ENCODE assay signal across 18 cellular contexts in genomic region chr3:166265153-166265552, GRCh38.
DNase-seq lines count a peak whose midpoint lies in the region; ATAC-seq, FAIRE-seq and TF ChIP-seq lines count a peak whose summit lies in the region.
"Had no signal": no experiment of that assay in that cellular context is flagged by ENCODE, and none has a peak within 500 bp of the region (broad histone marks: within the 10 kb centered on the region; RNA-seq: fewer than 3 reads in every experiment).

No MANE protein-coding gene starts in this region.

- no peaks in the 10 kb centered on the region for H3F3A ChIP-seq in PC-9 (ENCODE audit: insufficient read depth, low read depth)

- H3K4me1 ChIP-seq in PC-9 (replicated peaks; ENCODE audit: insufficient read depth), result no peaks in the 10 kb centered on the region
- H3K4me1 ChIP-seq in H1 (replicated peaks in 1 of 4; ENCODE audit: control insufficient read depth in 3 of 4, insufficient read depth in 4 of 4, low read length in 3 of 4), result no peaks in the 10 kb centered on the region
- H3K4me1 ChIP-seq: Caco-2 had no signal

- H2BK20ac ChIP-seq in H1 (ENCODE audit: low read length), result no peak overlapping the region

- H4K91ac ChIP-seq in H1 (replicated peaks; ENCODE audit: insufficient read length, low read length), result no peak overlapping the region

- H2BK5ac ChIP-seq in H1 (ENCODE audit: low read depth, low read length), result no peak overlapping the region

- CTCF ChIA-PET in PC-9 (lab: Charles Lee) (no interaction called here), H1 (lab: Charles Lee; ENCODE audit: partially characterized antibody) (interaction anchor here (1.1 kb wide), 1 partner anchor 252 kb away, joined by 3 read pairs; no protein-coding TSS in a partner anchor)

- no peak overlapping the region for H3K14ac ChIP-seq in H1 (ENCODE audit: insufficient read length)

- TF ChIP-seq EP300 in H1 (IDR thresholded peaks at IDR 0.05; ENCODE audit: borderline replicate concordance in 1 of 2, low read depth in 2 of 2, low read length in 2 of 2), result no peak

- no peak overlapping the region for H3K18ac ChIP-seq in H1 (ENCODE audit: extremely low read depth, low read length)

- no peak overlapping the region for H4K5ac ChIP-seq in H1 (ENCODE audit: insufficient read length, low read depth, low read length)

- BruUV-seq in PC-9 (replicated peaks; lab: Mats Ljungman, UMichigan), result no TSS peak

- no peak overlapping the region for H3K9ac ChIP-seq in H1 (replicated peaks in 1 of 4; ENCODE audit: extremely low read depth in 1 of 4, low read depth in 3 of 4, low read length in 3 of 4)

- peak; percentile 75 for FAIRE-seq in H54 (lab: Jason Lieb, UNC)
- peak; percentile 32 for FAIRE-seq in H1 (lab: Jason Lieb, UNC)
- FAIRE-seq: D721Med had no signal

- POLR2A ChIA-PET in PC-9 (lab: Charles Lee; ENCODE audit: unreplicated experiment) (no interaction called here), H1 (lab: Charles Lee; ENCODE audit: partially characterized antibody) (no interaction called here)

- H4K20me1 ChIP-seq in PC-9 (ENCODE audit: insufficient read depth) (no peaks in the 10 kb centered on the region), H1 (replicated peaks in 1 of 2; ENCODE audit: control insufficient read depth in 1 of 2, insufficient read depth in 2 of 2, low read length in 2 of 2) (no peaks in the 10 kb centered on the region)

- no peak for TF ChIP-seq RAD21 in H1 (IDR thresholded peaks at IDR 0.05 in 1 of 2, conservative IDR thresholded peaks at IDR 0.05 in 1 of 2; ENCODE audit: low read depth in 2 of 2, low read length in 2 of 2)

- H3K27ac ChIP-seq in PC-9 (no peak overlapping the region), H1 (ENCODE audit: low read depth, low read length) (no peak overlapping the region)
- H3K27ac ChIP-seq: C4-2B, HL-60 had no signal

- H3K27me3 ChIP-seq in PC-9 (ENCODE audit: insufficient read depth, low read depth), result no peaks in the 10 kb centered on the region
- no peaks in the 10 kb centered on the region for H3K27me3 ChIP-seq in H1 (replicated peaks in 1 of 4; ENCODE audit: control insufficient read depth in 3 of 4, extremely low read depth in 1 of 4, insufficient read depth in 3 of 4, low read length in 3 of 4)

- H3K4me3 ChIP-seq in PC-9, result no peak overlapping the region
- no peak overlapping the region for H3K4me3 ChIP-seq in H1 (ENCODE audit: extremely low read depth in 1 of 4, insufficient read depth in 2 of 4, low read depth in 3 of 4, low read length in 4 of 4)

- H2BK12ac ChIP-seq in H1 (ENCODE audit: low read depth, low read length), result no peak overlapping the region

- H3K79me2 ChIP-seq in PC-9 (ENCODE audit: low read depth) (no peaks in the 10 kb centered on the region), H1 (ENCODE audit: control insufficient read depth in 1 of 2, insufficient read depth in 2 of 2, low read length in 2 of 2) (no peaks in the 10 kb centered on the region)

- no peak overlapping the region for H3K4ac ChIP-seq in H1 (replicated peaks; ENCODE audit: insufficient read length, low read depth, low read length)

- intact Hi-C loops in PC-9 (cut with micrococcal nuclease; ENCODE audit: unreplicated experiment), result no loop called here

- H3K4me2 ChIP-seq in PC-9, result no peak overlapping the region
- H3K4me2 ChIP-seq in H1 (ENCODE audit: insufficient read depth in 1 of 2, low read depth in 2 of 2, low read length in 2 of 2), result no peak overlapping the region

- no peaks in the 10 kb centered on the region for H3K23me2 ChIP-seq in H1 (ENCODE audit: low read depth, low read length)

- H4K8ac ChIP-seq in H1 (ENCODE audit: extremely low read depth, insufficient read depth, low read length), result no peak overlapping the region

- H2AK5ac ChIP-seq in H1 (ENCODE audit: low read depth, low read length), result no peak overlapping the region

- DNase-seq in ELR (ENCODE audit: low read depth) (peak; percentile 36), H54 (ENCODE audit: insufficient read length, low spot score) (no peak), PC-9 (no peak), H1 (ENCODE audit: low read depth in 1 of 2, low spot score in 2 of 2) (no peak), AG08395 (ENCODE audit: low spot score) (no peak), NAMALWA (ENCODE audit: low spot score) (no peak), germinal center (ENCODE audit: low spot score) (no peak)
- DNase-seq: ACHN; AML-193; Caco-2; CD4-positive, alpha-beta T cell; GDM1; GOT3; HCEC 1CT had no signal

- ATAC-seq in HG03521 (IDR thresholded peaks at IDR 0.05; ENCODE audit: unreplicated experiment), result no peak

- no peaks in the 10 kb centered on the region for H3K9me3 ChIP-seq in PC-9 (ENCODE audit: insufficient read depth, low read depth)
- no peaks in the 10 kb centered on the region for H3K9me3 ChIP-seq in H1 (ENCODE audit: insufficient read depth in 2 of 2, low read depth in 1 of 2, low read length in 1 of 2)
- H3K9me3 ChIP-seq: Caco-2 had no signal

- H3K79me1 ChIP-seq in H1 (ENCODE audit: low read depth, low read length), result no peaks in the 10 kb centered on the region

- WGBS in H1 (ENCODE audit: extremely low coverage in 1 of 2, insufficient coverage in 1 of 2, insufficient read length in 1 of 2, insufficient replicate concordance in 2 of 2, low coverage in 1 of 2, low lambda C conversion rate in 2 of 2, missing lambda C conversion rate in 1 of 2), 2 experiments, result 89% methylated on average over 4 of the region's 4 CpGs; no CpG with 5 or more reads in 1 of the 2 experiments

- no peak overlapping the region for H3K23ac ChIP-seq in H1 (ENCODE audit: insufficient read length)

- no peak overlapping the region for H2BK120ac ChIP-seq in H1 (replicated peaks; ENCODE audit: low read depth, low read length)

- no peak overlapping the region for H2BK15ac ChIP-seq in H1 (ENCODE audit: low read length)

- no peak for TF ChIP-seq CTCF in PC-9 (conservative IDR thresholded peaks at IDR 0.05)
- no peak for TF ChIP-seq CTCF in H1 (IDR thresholded peaks at IDR 0.05; ENCODE audit: control extremely low read depth in 1 of 3, insufficient read depth in 1 of 3, low read depth in 1 of 3, low read length in 3 of 3)

- H2AFZ ChIP-seq in PC-9 (peak overlapping the region; percentile 9; the same call in 1 of the 2 replicates), H1 (ENCODE audit: low read length) (no peak overlapping the region)

- no peak overlapping the region for H3K56ac ChIP-seq in H1 (replicated peaks; ENCODE audit: insufficient read length, low read depth, low read length)

- TF ChIP-seq POLR2A in H54 (IDR thresholded peaks at IDR 0.05; ENCODE audit: low read depth, low read length), result no peak
- no peak for TF ChIP-seq POLR2A in H1 (IDR thresholded peaks at IDR 0.05; ENCODE audit: control extremely low read depth in 1 of 2, low read depth in 2 of 2, low read length in 2 of 2)

- no peaks in the 10 kb centered on the region for H3K36me3 ChIP-seq in PC-9 (ENCODE audit: low read depth)
- H3K36me3 ChIP-seq in H1 (ENCODE audit: control insufficient read depth in 2 of 4, insufficient read depth in 4 of 4, low read length in 3 of 4), result no peaks in the 10 kb centered on the region

- no peaks in the 10 kb centered on the region for H3K9me2 ChIP-seq in PC-9 (ENCODE audit: insufficient read depth)

TF ChIP-seq in H1, 55 proteins besides CTCF, POLR2A, EP300 and RAD21 (continues in another document):
- TF ChIP-seq, protein P1, sequence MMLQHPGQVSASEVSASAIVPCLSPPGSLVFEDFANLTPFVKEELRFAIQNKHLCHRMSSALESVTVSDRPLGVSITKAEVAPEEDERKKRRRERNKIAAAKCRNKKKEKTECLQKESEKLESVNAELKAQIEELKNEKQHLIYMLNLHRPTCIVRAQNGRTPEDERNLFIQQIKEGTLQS (IDR thresholded peaks at IDR 0.05; ENCODE audit: insufficient read depth, low read depth, low read length), result no peak
- TF ChIP-seq FOSL1 (IDR thresholded peaks at IDR 0.05; ENCODE audit: insufficient read depth, low read depth, low read length) (no peak), GABPA (IDR thresholded peaks at IDR 0.05; ENCODE audit: borderline replicate concordance, insufficient read depth, low read length) (no peak), SP1 (IDR thresholded peaks at IDR 0.05; ENCODE audit: low read depth, low read length) (no peak), RNF2 (IDR thresholded peaks at IDR 0.05; ENCODE audit: borderline replicate concordance, low read depth, low read length, missing control alignments, poor library complexity, severe bottlenecking) (no peak), KDM4A (IDR thresholded peaks at IDR 0.05; ENCODE audit: low read depth, low read length, severe bottlenecking) (no peak), YY1 (IDR thresholded peaks at IDR 0.05; ENCODE audit: low read depth, low read length) (no peak), ATF2 (IDR thresholded peaks at IDR 0.05; ENCODE audit: low read length) (no peak), POLR2AphosphoS5 (IDR thresholded peaks at IDR 0.05; ENCODE audit: low read depth, low read length) (no peak), SIX5 (IDR thresholded peaks at IDR 0.05; ENCODE audit: low read depth, low read length) (no peak), SRF (IDR thresholded peaks at IDR 0.05; ENCODE audit: low read depth, low read length) (no peak), TBP (IDR thresholded peaks at IDR 0.05; ENCODE audit: low read depth, low read length) (no peak), TAF7 (optimal IDR thresholded peaks at IDR 0.05; ENCODE audit: borderline replicate concordance, low read depth, low read length) (no peak), CBX5 (IDR thresholded peaks at IDR 0.05; ENCODE audit: low read depth, low read length) (no peak), CTBP2 (IDR thresholded peaks at IDR 0.05; ENCODE audit: borderline replicate concordance, insufficient read depth, insufficient read length, low read length) (no peak)
- TF ChIP-seq, protein P2, sequence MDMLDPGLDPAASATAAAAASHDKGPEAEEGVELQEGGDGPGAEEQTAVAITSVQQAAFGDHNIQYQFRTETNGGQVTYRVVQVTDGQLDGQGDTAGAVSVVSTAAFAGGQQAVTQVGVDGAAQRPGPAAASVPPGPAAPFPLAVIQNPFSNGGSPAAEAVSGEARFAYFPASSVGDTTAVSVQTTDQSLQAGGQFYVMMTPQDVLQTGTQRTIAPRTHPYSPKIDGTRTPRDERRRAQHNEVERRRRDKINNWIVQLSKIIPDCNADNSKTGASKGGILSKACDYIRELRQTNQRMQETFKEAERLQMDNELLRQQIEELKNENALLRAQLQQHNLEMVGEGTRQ (IDR thresholded peaks at IDR 0.05; ENCODE audit: low read length), result no peak
